24 cellular contexts compared by ENCODE assay signal in genomic region chr7:121945849-121946238, GRCh38.
DNase-seq lines count a peak whose midpoint lies in the region; ATAC-seq, FAIRE-seq and TF ChIP-seq lines count a peak whose summit lies in the region.
"Had no signal": no experiment of that assay in that cellular context is flagged by ENCODE, and none has a peak within 500 bp of the region (broad histone marks: within the 10 kb centered on the region; RNA-seq: fewer than 3 reads in every experiment).

No MANE protein-coding gene starts in this region.

- H3K27ac ChIP-seq in GM23338 (ENCODE audit: low read depth) (peak overlapping the region; percentile 70), PC-9 (no peak overlapping the region), keratinocyte (ENCODE audit: control insufficient read depth, insufficient read depth, low read length) (peak overlapping the region; percentile 99)
- H3K27ac ChIP-seq: Peyer's patch, SJSA1 had no signal

- H3K9me3 Mint-ChIP-seq in GM23338 (no peaks in the 10 kb centered on the region), endothelial cell (ENCODE audit: unreplicated experiment) (no peaks in the 10 kb centered on the region)

- ATAC-seq in GM23338 (no peak; the same call in 2 of the 3 replicates), HG02981 (IDR thresholded peaks at IDR 0.05; ENCODE audit: unreplicated experiment) (no peak)

- peaks cover 31% of the 10 kb centered on the region for H3K4me1 ChIP-seq in GM23338 (ENCODE audit: insufficient read depth)
- H3K4me1 ChIP-seq in PC-9 (replicated peaks; ENCODE audit: insufficient read depth) = peaks cover 11% of the 10 kb centered on the region
- H3K4me1 ChIP-seq in keratinocyte (ENCODE audit: control insufficient read depth, extremely low read depth, insufficient read depth, low read length) = peaks cover 57% of the 10 kb centered on the region
- H3K4me1 ChIP-seq: Peyer's patch, SJSA1 had no signal

- H3K4me2 ChIP-seq in GM23338 = no peak overlapping the region
- no peak overlapping the region for H3K4me2 ChIP-seq in PC-9
- peak overlapping the region; percentile 97 for H3K4me2 ChIP-seq in keratinocyte (ENCODE audit: control insufficient read depth, extremely low read depth, insufficient read depth, low read depth, low read length)

- H3K27ac Mint-ChIP-seq in GM23338 (peak overlapping the region; percentile 77), endothelial cell (ENCODE audit: unreplicated experiment) (no peak overlapping the region)
- H3K27ac Mint-ChIP-seq: CD4-positive, CD25-positive, alpha-beta regulatory T cell had no signal

- H3K27me3 ChIP-seq in GM23338 (ENCODE audit: insufficient read depth) (no peaks in the 10 kb centered on the region), PC-9 (ENCODE audit: insufficient read depth, low read depth) (no peaks in the 10 kb centered on the region), keratinocyte (ENCODE audit: control insufficient read depth, extremely low read depth, insufficient read depth, low read length) (no peaks in the 10 kb centered on the region), H7 (ENCODE audit: control insufficient read depth, insufficient read depth, low read length) (no peaks in the 10 kb centered on the region)
- H3K27me3 ChIP-seq: Peyer's patch had no signal

- H3K4me3 ChIP-seq in GM23338 = no peak overlapping the region
- H3K4me3 ChIP-seq in PC-9 = no peak overlapping the region
- peak overlapping the region; percentile 7 for H3K4me3 ChIP-seq in epithelial cell of esophagus (ENCODE audit: low read length)
- peak overlapping the region in 2 of 3 experiments; percentile 60 to 62 for H3K4me3 ChIP-seq in keratinocyte (ENCODE audit: control insufficient read depth in 2 of 3, extremely low read depth in 1 of 3, insufficient read depth in 2 of 3, low read depth in 1 of 3, low read length in 3 of 3)
- H3K4me3 ChIP-seq in H7 (ENCODE audit: insufficient read depth, low read depth, low read length) = no peak overlapping the region
- H3K4me3 ChIP-seq: Peyer's patch, SJSA1 had no signal

- BruUV-seq in PC-9 (replicated peaks; lab: Mats Ljungman, UMichigan) = no TSS peak

- peaks cover 39% of the 10 kb centered on the region for H3K36me3 Mint-ChIP-seq in GM23338 (ENCODE audit: low read depth)
- no peaks in the 10 kb centered on the region for H3K36me3 Mint-ChIP-seq in endothelial cell (ENCODE audit: low read depth, unreplicated experiment)
- H3K36me3 Mint-ChIP-seq: CD4-positive, CD25-positive, alpha-beta regulatory T cell had no signal

- no peak overlapping the region for H3K4me3 Mint-ChIP-seq in GM23338
- H3K4me3 Mint-ChIP-seq in endothelial cell (ENCODE audit: unreplicated experiment) = no peak overlapping the region
- H3K4me3 Mint-ChIP-seq: CD4-positive, CD25-positive, alpha-beta regulatory T cell had no signal

- peak overlapping the region; percentile 80 for H3K9ac ChIP-seq in keratinocyte (ENCODE audit: control insufficient read depth, extremely low read depth, insufficient read depth, low read length)

- no peak for DNase-seq in GM23338 (ENCODE audit: low spot score)
- DNase-seq in PC-9 = no peak
- DNase-seq in epithelial cell of esophagus (ENCODE audit: low read depth) = no peak
- no peak for DNase-seq in keratinocyte (ENCODE audit: low read depth, low spot score)
- DNase-seq in endothelial cell (ENCODE audit: low spot score) = no peak
- DNase-seq in H7 = no peak
- DNase-seq in DMS 273 (lab: John Stamatoyannopoulos, UW; ENCODE audit: unreplicated experiment) = no peak
- DNase-seq: CD4-positive, CD25-positive, alpha-beta regulatory T cell; COR-L47; DMS 273 treated with DMSO at 0.1 percent for 48 hours; DMS79 treated with DMSO at 0.1 percent for 48 hours; HCEC 1CT; KBM-7; NCI-H1092; NCI-H1436; NCI-H1930; NCI-H345; NCI-H524; NCI-H774; NK-92 treated with Interleukin-12 subunit alpha and Interleukin-12 subunit beta, amount 100 ng/mL, for 24 hours; Peyer's patch had no signal

- H3K9me1 ChIP-seq in keratinocyte (ENCODE audit: control insufficient read depth, extremely low read depth, insufficient read depth, low read length) = no peaks in the 10 kb centered on the region

- H2AFZ ChIP-seq in GM23338 = no peak overlapping the region
- H2AFZ ChIP-seq in PC-9 = peak overlapping the region; percentile 25; the same call in 1 of the 2 replicates
- peak overlapping the region; percentile 75 for H2AFZ ChIP-seq in keratinocyte (ENCODE audit: control insufficient read depth, low read length)

- H3F3A ChIP-seq in GM23338 (replicated peaks; ENCODE audit: low read depth) (no peaks in the 10 kb centered on the region), PC-9 (ENCODE audit: insufficient read depth, low read depth) (no peaks in the 10 kb centered on the region)

- H3K9me3 ChIP-seq in PC-9 (ENCODE audit: insufficient read depth, low read depth) (peaks cover 4% of the 10 kb centered on the region), keratinocyte (ENCODE audit: control insufficient read depth, low read depth, low read length) (no peaks in the 10 kb centered on the region)
- H3K9me3 ChIP-seq: Peyer's patch, SJSA1 had no signal

- H3K4me1 Mint-ChIP-seq in GM23338 = peaks cover 49% of the 10 kb centered on the region
- no peaks in the 10 kb centered on the region for H3K4me1 Mint-ChIP-seq in endothelial cell (ENCODE audit: unreplicated experiment)
- H3K4me1 Mint-ChIP-seq: CD4-positive, CD25-positive, alpha-beta regulatory T cell had no signal

- TF ChIP-seq CTCF in GM23338 (conservative IDR thresholded peaks at IDR 0.05; ENCODE audit: low read depth in 2 of 2) (no peak), PC-9 (conservative IDR thresholded peaks at IDR 0.05) (no peak), epithelial cell of esophagus (IDR thresholded peaks at IDR 0.05; ENCODE audit: insufficient read depth, low read depth, low read length, missing control alignments) (no peak), keratinocyte (optimal IDR thresholded peaks at IDR 0.05 in 1 of 3, IDR thresholded peaks at IDR 0.05 in 1 of 3, conservative IDR thresholded peaks at IDR 0.05 in 1 of 3; ENCODE audit: extremely low read depth in 1 of 3, insufficient read depth in 2 of 3, low read length in 3 of 3) (no peak), endothelial cell (IDR thresholded peaks at IDR 0.05; ENCODE audit: unreplicated experiment) (no peak)

- FAIRE-seq in keratinocyte (lab: Jason Lieb, UNC) = no peak
- FAIRE-seq: A204.1 had no signal

- dilution Hi-C loops in keratinocyte (cut with MboI; ENCODE audit: extremely low pct_ligation_motif_present, low sequenced_read_pairs) = no loop called here

- POLR2A ChIA-PET in PC-9 (lab: Charles Lee; ENCODE audit: unreplicated experiment) = interaction anchor here (0.8 kb wide), 1 partner anchor 320 kb away, joined by 9 read pairs; no protein-coding TSS in a partner anchor

- H3K79me2 ChIP-seq in GM23338 (replicated peaks; ENCODE audit: insufficient read depth) (peaks cover 70% of the 10 kb centered on the region), PC-9 (ENCODE audit: low read depth) (no peaks in the 10 kb centered on the region), keratinocyte (ENCODE audit: control insufficient read depth, insufficient read depth, low read length) (no peaks in the 10 kb centered on the region)

- H3K36me3 ChIP-seq in GM23338 (ENCODE audit: insufficient read depth) (no peaks in the 10 kb centered on the region), PC-9 (ENCODE audit: low read depth) (no peaks in the 10 kb centered on the region), keratinocyte (ENCODE audit: control insufficient read depth in 2 of 2, extremely low read depth in 1 of 2, insufficient read depth in 2 of 2, low read length in 2 of 2) (no peaks in the 10 kb centered on the region), H7 (replicated peaks; ENCODE audit: control insufficient read depth, insufficient read depth, low read length) (no peaks in the 10 kb centered on the region)
- H3K36me3 ChIP-seq: Peyer's patch, SJSA1 had no signal

- CTCF ChIA-PET in PC-9 (lab: Charles Lee) = no interaction called here

- H4K20me1 ChIP-seq in GM23338 (replicated peaks; ENCODE audit: insufficient read depth) (no peaks in the 10 kb centered on the region), PC-9 (ENCODE audit: insufficient read depth) (no peaks in the 10 kb centered on the region), keratinocyte (ENCODE audit: control insufficient read depth, extremely low read depth, insufficient read depth, low read length) (no peaks in the 10 kb centered on the region)

- H3K9me2 ChIP-seq in GM23338 (ENCODE audit: insufficient read depth) = no peaks in the 10 kb centered on the region
- H3K9me2 ChIP-seq in PC-9 (ENCODE audit: insufficient read depth) = 0 out of 2 replicates have a peak, but pooled peaks cover 6% of the 10 kb centered on the region

- intact Hi-C loops in PC-9 (cut with micrococcal nuclease; ENCODE audit: unreplicated experiment) = no loop called here

- H3K27me3 Mint-ChIP-seq in GM23338 (ENCODE audit: insufficient read depth, low read depth, poor library complexity) = no peaks in the 10 kb centered on the region
- no peaks in the 10 kb centered on the region for H3K27me3 Mint-ChIP-seq in endothelial cell (ENCODE audit: unreplicated experiment)
- H3K27me3 Mint-ChIP-seq: CD4-positive, CD25-positive, alpha-beta regulatory T cell had no signal

TF ChIP-seq in GM23338, 12 proteins besides CTCF, POLR2A, EP300 and RAD21 (continues in another document):
- TF ChIP-seq REST (IDR thresholded peaks at IDR 0.05; ENCODE audit: unreplicated experiment) = no peak
- no peak for TF ChIP-seq STAT1 (IDR thresholded peaks at IDR 0.05; ENCODE audit: unreplicated experiment)
- TF ChIP-seq ZNF114 (CRISPR knock-in tag; IDR thresholded peaks at IDR 0.05) = no peak

Comparison
In these comparisons a context has a peak if more than half of its experiments do, and no peak if none do; other contexts are left out.
1. H3K4me3 ChIP-seq: peak in epithelial cell of esophagus (single experiment) and keratinocyte (2 of 3); none in GM23338 (single experiment), PC-9 (single experiment) and H7 (single experiment).